16 cellular contexts compared by ENCODE assay signal in the genomic region with DNA sequence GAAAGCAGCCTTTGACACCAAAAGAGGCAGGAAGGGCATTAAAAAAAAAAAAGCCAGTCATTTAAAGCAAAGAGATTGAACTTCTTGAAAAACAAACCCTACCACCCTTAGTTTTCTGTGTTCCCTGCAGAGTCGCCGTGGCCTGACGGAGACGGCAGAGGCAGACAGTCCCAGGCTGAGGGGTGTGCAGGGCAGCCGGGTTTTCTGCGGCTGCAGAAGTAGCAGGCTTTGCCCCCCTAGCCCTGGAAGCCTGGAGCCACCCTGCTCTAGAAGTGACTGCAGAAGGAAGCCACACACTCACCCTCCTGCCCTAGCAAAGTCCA. TPM values are rescaled to one million over a fixed set of nuclear protein-coding genes. Genes with fewer than 3 reads are reported as not detected.
DNase-seq lines count a peak whose midpoint lies in the region; ATAC-seq, FAIRE-seq and TF ChIP-seq lines count a peak whose summit lies in the region.
"Had no signal": no experiment of that assay in that cellular context is flagged by ENCODE, and none has a peak within 500 bp of the region (broad histone marks: within the 10 kb centered on the region; RNA-seq: fewer than 3 reads in every experiment).

No MANE protein-coding gene starts in this region.

- WGBS in suprapubic skin: 71% methylated on average over 6 of the region's 6 CpGs

- TF ChIP-seq CTCF in SU-DHL-6 (IDR thresholded peaks at IDR 0.05; ENCODE audit: insufficient read depth, low read length, poor library complexity, severe bottlenecking) (no peak), suprapubic skin (IDR thresholded peaks at IDR 0.05) (no peak)

- peaks cover 71% of the 10 kb centered on the region for H3K79me2 ChIP-seq in SU-DHL-6 (ENCODE audit: insufficient read depth, low read length)

- no peaks in the 10 kb centered on the region for H3K9me3 ChIP-seq in SU-DHL-6 (ENCODE audit: insufficient read depth, low read length)
- no peaks in the 10 kb centered on the region for H3K9me3 ChIP-seq in iPS-15b (ENCODE audit: control insufficient read depth, insufficient read depth, low read length)
- H3K9me3 ChIP-seq in suprapubic skin: no peaks in the 10 kb centered on the region

- H3K27ac ChIP-seq in SU-DHL-6 (ENCODE audit: low read depth, low read length) (peak overlapping the region; percentile 94), suprapubic skin (no peak overlapping the region)
- H3K27ac ChIP-seq: cardiac muscle cell had no signal

- no peaks in the 10 kb centered on the region for H3K9me2 ChIP-seq in SU-DHL-6 (replicated peaks; ENCODE audit: insufficient read depth, low read length)

- FAIRE-seq in GM12892 (lab: Jason Lieb, UNC): no peak

- H3K27me3 Mint-ChIP-seq in activated T-cell treated with anti-CD3 and anti-CD28 coated beads, Interleukin-2, amount 50 U/mL, for 4 hours (ENCODE audit: low read depth): no peaks in the 10 kb centered on the region

- no peak for ATAC-seq in activated T-cell treated with anti-CD3 and anti-CD28 coated beads, Interleukin-2, amount 50 U/mL, for 4 hours

- no peaks in the 10 kb centered on the region for H3K9me3 Mint-ChIP-seq in activated T-cell treated with anti-CD3 and anti-CD28 coated beads, Interleukin-2, amount 50 U/mL, for 4 hours

- H3K36me3 ChIP-seq in SU-DHL-6 (ENCODE audit: low read length) (no peaks in the 10 kb centered on the region), iPS-15b (ENCODE audit: control insufficient read depth, insufficient read depth, low read length) (no peaks in the 10 kb centered on the region), suprapubic skin (no peaks in the 10 kb centered on the region)
- H3K36me3 ChIP-seq: cardiac muscle cell had no signal

- peak overlapping the region; percentile 76 for H3K4me3 ChIP-seq in SU-DHL-6 (ENCODE audit: insufficient read depth, low read length, poor library complexity, severe bottlenecking)
- no peak overlapping the region for H3K4me3 ChIP-seq in iPS-15b (ENCODE audit: low read depth, low read length)
- H3K4me3 ChIP-seq in suprapubic skin: peak overlapping the region; percentile 43
- H3K4me3 ChIP-seq: cardiac muscle cell had no signal

- H3K27me3 ChIP-seq in SU-DHL-6 (ENCODE audit: low read length) (no peaks in the 10 kb centered on the region), iPS-15b (ENCODE audit: control insufficient read depth, insufficient read depth, low read length) (no peaks in the 10 kb centered on the region), suprapubic skin (no peaks in the 10 kb centered on the region)
- H3K27me3 ChIP-seq: cardiac muscle cell had no signal

- H3K4me1 Mint-ChIP-seq in activated T-cell treated with anti-CD3 and anti-CD28 coated beads, Interleukin-2, amount 50 U/mL, for 4 hours (ENCODE audit: low read depth): peaks cover 63% of the 10 kb centered on the region

- peaks cover 7% of the 10 kb centered on the region for H3F3A ChIP-seq in SU-DHL-6 (ENCODE audit: insufficient read depth)

- peak overlapping the region; percentile 96 for H3K4me3 Mint-ChIP-seq in activated T-cell treated with anti-CD3 and anti-CD28 coated beads, Interleukin-2, amount 50 U/mL, for 4 hours

- no peak overlapping the region for H2AFZ ChIP-seq in SU-DHL-6 (ENCODE audit: low read depth, low read length, severe bottlenecking)

- H3K4me1 ChIP-seq in iPS-15b (ENCODE audit: control insufficient read depth, insufficient read depth, low read length) (peaks cover 2% of the 10 kb centered on the region), suprapubic skin (peaks cover 22% of the 10 kb centered on the region)

- no peak for TF ChIP-seq POLR2A in suprapubic skin (IDR thresholded peaks at IDR 0.05)
- no peak for TF ChIP-seq POLR2A in GM12892 (IDR thresholded peaks at IDR 0.05; ENCODE audit: low read depth, low read length)

- peak overlapping the region; percentile 75 for H3K4me2 ChIP-seq in SU-DHL-6 (ENCODE audit: low read depth, low read length, poor library complexity, severe bottlenecking)

- TF ChIP-seq EP300 in suprapubic skin (IDR thresholded peaks at IDR 0.05): no peak

- peak overlapping the region; percentile 89 for H3K9ac ChIP-seq in SU-DHL-6 (ENCODE audit: low read length)
- peak overlapping the region; percentile 24 for H3K9ac ChIP-seq in iPS-15b (ENCODE audit: low read depth, low read length)

- DNase-seq in activated T-cell treated with anti-CD3 and anti-CD28 coated beads, Interleukin-2, amount 50 U/mL, for 4 hours: no peak
- DNase-seq in activated T-cell treated with anti-CD3 and anti-CD28 coated beads, Interleukin-2, amount 50 U/mL, for 48 hours: no peak
- DNase-seq in suprapubic skin (ENCODE audit: low spot score in 2 of 2): peak in 1 of 2 donors; percentile 4
- DNase-seq in NCI-H510A (lab: John Stamatoyannopoulos, UW): no peak
- DNase-seq in GM12892 (ENCODE audit: insufficient read length): no peak
- no peak for DNase-seq in retina
- DNase-seq: NCI-H1436 treated with DMSO at 0.1 percent for 48 hours; NCI-H774; stimulated activated CD4-positive, alpha-beta T cell treated with anti-CD3 and anti-CD28 coated beads, Interleukin-1b, Interleukin-23, amount 100 ng/mL, for 48 hours; SW 1271 had no signal

- peaks cover 20% of the 10 kb centered on the region; the same call in 1 of the 2 replicates for H4K20me1 ChIP-seq in SU-DHL-6 (ENCODE audit: low read depth, low read length)

- peaks cover 8% of the 10 kb centered on the region for H3K36me3 Mint-ChIP-seq in activated T-cell treated with anti-CD3 and anti-CD28 coated beads, Interleukin-2, amount 50 U/mL, for 4 hours (ENCODE audit: insufficient read depth)

RNA-seq across cellular contexts. Expression of gene INPP5D, which starts 2.8 kb away (rescaled TPM):
- 10 to 100 TPM; 31.2 to 35.5 (median 31.7) TPM for total RNA-seq in activated T-cell treated with anti-CD3 and anti-CD28 coated beads, Interleukin-2, amount 50 U/mL, for 4 hours
- 10 to 100 TPM in 2 of 4 donors, 1 to 10 TPM in 2; 6.5 to 18.7 (median 11.5) TPM for total RNA-seq in suprapubic skin
- 81.6 TPM for polyA plus RNA-seq in GM12892 (2012; ENCODE audit: missing spikeins)

RNA-seq across cellular contexts. Expression of gene NEU2, which starts 30.4 kb away (rescaled TPM):
- not detected for total RNA-seq in activated T-cell treated with anti-CD3 and anti-CD28 coated beads, Interleukin-2, amount 50 U/mL, for 4 hours
- 10 to 100 TPM in 1 of 4 donors, 1 to 10 TPM in 3; 1.7 to 19.9 (median 5.8) TPM for total RNA-seq in suprapubic skin
- polyA plus RNA-seq in GM12892 (2012; ENCODE audit: missing spikeins): not detected
- total RNA-seq: cardiac muscle cell, kidney epithelial cell, omental fat pad had no signal
- polyA plus RNA-seq: AG04450, cardiac muscle cell had no signal

RNA-seq across cellular contexts. Expression of gene NGEF, which starts 49.9 kb away (rescaled TPM):
- under 1 TPM; 0.11 to 0.94 (median 0.37) TPM for total RNA-seq in activated T-cell treated with anti-CD3 and anti-CD28 coated beads, Interleukin-2, amount 50 U/mL, for 4 hours
- total RNA-seq in suprapubic skin: 10 to 100 TPM; 14.4 to 25.0 (median 17.9) TPM
- not detected for polyA plus RNA-seq in GM12892 (2012; ENCODE audit: missing spikeins)

Comparison
In these comparisons a context has a peak if more than half of its experiments do, and no peak if none do; other contexts are left out.
1. RNA of gene NGEF, which starts 49.9 kb away (total RNA-seq): 14.4 to 25.0 TPM in suprapubic skin; 0.11 to 0.94 TPM in activated T-cell treated with anti-CD3 and anti-CD28 coated beads, Interleukin-2, amount 50 U/mL, for 4 hours; every median in the first group is over 4 times any median in the second.